ENCODE assay signal across 18 cellular contexts in genomic region chr14:100734031-100734990, GRCh38. TPM values are rescaled to one million over a fixed set of nuclear protein-coding genes. Genes with fewer than 3 reads are reported as not detected.
A peak's percentile ranks its signal among the peaks of the same experiment; 100 is the strongest.
DNase-seq lines count a peak whose midpoint lies in the region; ATAC-seq and TF ChIP-seq lines count a peak whose summit lies in the region.
"Had no signal": no experiment of that assay in that cellular context is flagged by ENCODE, and none has a peak within 500 bp of the region (broad histone marks: within the 10 kb centered on the region; RNA-seq: fewer than 3 reads in every experiment).

No MANE protein-coding gene starts in this region.

- H3K4me3 Mint-ChIP-seq in chondrocyte (ENCODE audit: unreplicated experiment) = no peak overlapping the region
- no peak overlapping the region for H3K4me3 Mint-ChIP-seq in neural progenitor cell
- no peak overlapping the region for H3K4me3 Mint-ChIP-seq in T-helper 2 cell treated with Interferon-gamma antibody and Interleukin-4, amounts not matched to agents 5 μg/mL and 100 μg/mL, for 36 hours

- H4K20me1 ChIP-seq in neural progenitor cell (ENCODE audit: low read depth) = peaks cover 43% of the 10 kb centered on the region

- H3K27ac Mint-ChIP-seq in chondrocyte (ENCODE audit: unreplicated experiment) (no peak overlapping the region), neural progenitor cell (no peak overlapping the region)
- H3K27ac Mint-ChIP-seq in T-helper 2 cell treated with Interferon-gamma antibody and Interleukin-4, amounts not matched to agents 5 μg/mL and 100 μg/mL, for 36 hours = no peak overlapping the region

- H3F3A ChIP-seq in neural progenitor cell (ENCODE audit: low read depth) = peaks cover 68% of the 10 kb centered on the region

- H3K36me3 ChIP-seq in neural progenitor cell = no peaks in the 10 kb centered on the region
- H3K36me3 ChIP-seq in upper lobe of right lung = no peaks in the 10 kb centered on the region
- no peaks in the 10 kb centered on the region for H3K36me3 ChIP-seq in SJCRH30
- H3K36me3 ChIP-seq: HAP-1 had no signal

- H2AFZ ChIP-seq in neural progenitor cell (replicated peaks) = no peak overlapping the region

- no peak overlapping the region for H3K4me3 ChIP-seq in right cardiac atrium (ENCODE audit: low read length)
- H3K4me3 ChIP-seq in neural progenitor cell = no peak overlapping the region
- H3K4me3 ChIP-seq in upper lobe of right lung = no peak overlapping the region
- H3K4me3 ChIP-seq in SJCRH30 = no peak overlapping the region
- H3K4me3 ChIP-seq: HAP-1 had no signal

- intact Hi-C loops in cardiac septum (cut with DNase I) (no loop called here), right cardiac atrium (cut with DNase I) (no loop called here), upper lobe of right lung (cut with DNase I) (no loop called here)

- peaks cover 21% of the 10 kb centered on the region for H3K79me2 ChIP-seq in neural progenitor cell (ENCODE audit: low read depth)

- peaks cover 4% of the 10 kb centered on the region for H3K4me1 Mint-ChIP-seq in chondrocyte (ENCODE audit: low read depth)
- peaks cover 29% of the 10 kb centered on the region for H3K4me1 Mint-ChIP-seq in neural progenitor cell
- H3K4me1 Mint-ChIP-seq in T-helper 2 cell treated with Interferon-gamma antibody and Interleukin-4, amounts not matched to agents 5 μg/mL and 100 μg/mL, for 36 hours (ENCODE audit: low read depth) = no peaks in the 10 kb centered on the region

- no peak overlapping the region for H3K4me2 ChIP-seq in neural progenitor cell

- H3K27me3 Mint-ChIP-seq in chondrocyte (ENCODE audit: low read depth) (peaks cover 29% of the 10 kb centered on the region), neural progenitor cell (ENCODE audit: insufficient read depth, low read depth) (peaks cover 8% of the 10 kb centered on the region)
- peaks cover under 1% of the 10 kb centered on the region for H3K27me3 Mint-ChIP-seq in T-helper 2 cell treated with Interferon-gamma antibody and Interleukin-4, amounts not matched to agents 5 μg/mL and 100 μg/mL, for 36 hours (ENCODE audit: low read depth)

- 91% methylated on average over 52 of the region's 52 CpGs for WGBS in right cardiac atrium

- no peak for ATAC-seq in right cardiac atrium
- ATAC-seq in upper lobe of right lung = no peak
- ATAC-seq in GM21786 (IDR thresholded peaks at IDR 0.05; ENCODE audit: unreplicated experiment) = no peak

- TF ChIP-seq CTCF in chondrocyte (IDR thresholded peaks at IDR 0.05) = no peak
- no peak for TF ChIP-seq CTCF in neural progenitor cell (IDR thresholded peaks at IDR 0.05)
- TF ChIP-seq CTCF in upper lobe of right lung (IDR thresholded peaks at IDR 0.05) = no peak

- no peak overlapping the region for H3K9ac ChIP-seq in neural progenitor cell

- H3K36me3 Mint-ChIP-seq in chondrocyte (ENCODE audit: low read depth) (no peaks in the 10 kb centered on the region), neural progenitor cell (peaks cover 4% of the 10 kb centered on the region)
- no peaks in the 10 kb centered on the region for H3K36me3 Mint-ChIP-seq in T-helper 2 cell treated with Interferon-gamma antibody and Interleukin-4, amounts not matched to agents 5 μg/mL and 100 μg/mL, for 36 hours (ENCODE audit: low read depth)

- H3K27me3 ChIP-seq in right cardiac atrium (ENCODE audit: control insufficient read depth, insufficient read depth) = no peaks in the 10 kb centered on the region
- no peaks in the 10 kb centered on the region for H3K27me3 ChIP-seq in neural progenitor cell
- peaks cover 17% of the 10 kb centered on the region for H3K27me3 ChIP-seq in upper lobe of right lung
- H3K27me3 ChIP-seq in SJCRH30 = peaks cover 5% of the 10 kb centered on the region; the same call in 1 of the 2 replicates

- peak; percentile 67 for DNase-seq in cardiac septum (ENCODE audit: low spot score)
- DNase-seq in right cardiac atrium = no peak
- peak; percentile 91 for DNase-seq in chondrocyte (ENCODE audit: low spot score)
- no peak for DNase-seq in neural progenitor cell (ENCODE audit: low spot score)
- peak; percentile 59 for DNase-seq in upper lobe of right lung
- no peak for DNase-seq in SJCRH30
- DNase-seq in T-helper 2 cell treated with Interferon-gamma antibody and Interleukin-4, amounts not matched to agents 5 μg/mL and 100 μg/mL, for 36 hours (ENCODE audit: low spot score) = no peak
- DNase-seq: GF-D8, IMR-90, NCI-H1105 treated with DMSO at 0.1 percent for 48 hours, NCI-H526 treated with DMSO at 0.1 percent for 48 hours, SIG-M5 had no signal

- H3K9me3 Mint-ChIP-seq in chondrocyte (ENCODE audit: low read depth) = no peaks in the 10 kb centered on the region
- no peaks in the 10 kb centered on the region for H3K9me3 Mint-ChIP-seq in neural progenitor cell
- H3K9me3 Mint-ChIP-seq in T-helper 2 cell treated with Interferon-gamma antibody and Interleukin-4, amounts not matched to agents 5 μg/mL and 100 μg/mL, for 36 hours = no peaks in the 10 kb centered on the region

- H3K9me3 ChIP-seq in right cardiac atrium (ENCODE audit: control insufficient read depth, low read length) (no peaks in the 10 kb centered on the region), neural progenitor cell (ENCODE audit: low read depth) (no peaks in the 10 kb centered on the region), upper lobe of right lung (no peaks in the 10 kb centered on the region), SJCRH30 (replicated peaks) (no peaks in the 10 kb centered on the region)
- H3K9me3 ChIP-seq: HAP-1 had no signal

- H3K27ac ChIP-seq in right cardiac atrium (ENCODE audit: low read length) (no peak overlapping the region), neural progenitor cell (peak overlapping the region; percentile 74), upper lobe of right lung (no peak overlapping the region), SJCRH30 (no peak overlapping the region)
- H3K27ac ChIP-seq: C4-2B had no signal

- no peaks in the 10 kb centered on the region for H3K4me1 ChIP-seq in right cardiac atrium (ENCODE audit: control insufficient read depth, insufficient read depth, low read length)
- peaks cover 31% of the 10 kb centered on the region for H3K4me1 ChIP-seq in neural progenitor cell
- no peaks in the 10 kb centered on the region for H3K4me1 ChIP-seq in upper lobe of right lung
- H3K4me1 ChIP-seq in SJCRH30 = 0 out of 2 replicates have a peak, but pooled peaks cover 2% of the 10 kb centered on the region
- H3K4me1 ChIP-seq: HAP-1 had no signal

RNA-seq across cellular contexts. Expression of gene DLK1, which starts 7.6 kb away (rescaled TPM):
- total RNA-seq in cardiac septum (1.2 TPM), right cardiac atrium (not detected), chondrocyte (0.33 to 0.45 TPM in 2 of 3 replicates, not detected in the other), neural progenitor cell (ENCODE audit: low replicate concordance) (312 and 1,018 TPM in 2 replicates), upper lobe of right lung (not detected)
- polyA plus RNA-seq in right cardiac atrium = 0.07 TPM
- total RNA-seq in SJCRH30 (2014; rRNA removed; shearing (Covaris generic)) = 0.20 and 0.28 TPM in 2 replicates
- total RNA-seq: A673, HT-29, LHCN-M2 had no signal

Comparison
In these comparisons a context has a peak if more than half of its experiments do, and no peak if none do; other contexts are left out.
1. DNase-seq: peak in cardiac septum (single experiment), chondrocyte (single experiment) and upper lobe of right lung (single experiment); none in right cardiac atrium (0 of 3), neural progenitor cell (single experiment), SJCRH30 (0 of 2) and T-helper 2 cell treated with Interferon-gamma antibody and Interleukin-4, amounts not matched to agents 5 μg/mL and 100 μg/mL, for 36 hours (single experiment).
2. RNA of gene DLK1, which starts 7.6 kb away (total RNA-seq): 312 to 1,018 TPM in neural progenitor cell; 1.2 TPM in cardiac septum (single experiment), 0.33 to 0.45 TPM in chondrocyte, 0.20 to 0.28 TPM in SJCRH30, not detected in right cardiac atrium and not detected in upper lobe of right lung (single experiment); every median in the first group is over 100 times any median in the second.